12 cellular contexts compared by ENCODE assay signal in the genomic region with DNA sequence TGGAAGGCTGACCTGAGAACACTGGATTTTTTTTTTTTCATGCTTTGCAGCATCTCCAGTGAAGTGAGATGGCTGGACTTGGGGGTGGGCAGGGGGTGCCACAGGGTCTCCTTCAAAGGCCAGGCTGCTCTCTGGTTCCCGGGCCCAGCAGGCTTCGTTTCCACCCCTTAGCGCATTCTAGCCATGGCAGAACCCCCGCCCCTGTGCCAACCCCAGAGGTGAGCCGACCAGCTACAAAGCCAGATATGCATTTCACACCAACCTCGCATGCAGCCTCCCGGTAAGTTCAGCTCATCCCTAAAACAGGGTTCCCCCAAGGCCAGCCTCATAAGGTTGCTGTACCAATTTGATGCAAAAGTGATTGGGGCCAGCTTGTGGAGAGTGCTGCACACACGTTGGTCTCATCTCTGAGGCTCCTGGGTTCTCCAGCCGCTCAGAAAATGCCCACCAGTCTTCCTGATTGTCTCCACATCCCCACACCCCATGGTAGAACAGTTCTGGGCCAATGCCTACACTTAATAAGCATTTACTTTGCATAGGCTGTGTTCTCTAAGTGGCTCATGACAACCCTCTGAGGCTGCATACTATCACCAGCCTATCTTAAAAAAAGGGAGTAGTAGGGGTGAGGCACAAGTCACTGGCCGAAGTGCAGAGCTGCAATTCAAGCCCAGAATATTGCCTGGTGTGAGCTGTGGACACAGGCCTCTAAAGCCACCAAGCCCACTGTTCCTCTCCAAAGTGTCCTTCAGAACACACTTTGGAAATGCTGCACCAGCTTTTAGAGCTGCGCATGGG. TPM values are rescaled to one million over a fixed set of nuclear protein-coding genes. Genes with fewer than 3 reads are reported as not detected.
DNase-seq lines count a peak whose midpoint lies in the region; ATAC-seq and TF ChIP-seq lines count a peak whose summit lies in the region.
"Had no signal": no experiment of that assay in that cellular context is flagged by ENCODE, and none has a peak within 500 bp of the region (broad histone marks: within the 10 kb centered on the region; RNA-seq: fewer than 3 reads in every experiment).

No MANE protein-coding gene starts in this region.

- TF ChIP-seq CTCF in KMS-11 (conservative IDR thresholded peaks at IDR 0.05; ENCODE audit: low read depth, low read length): no peak
- TF ChIP-seq CTCF in coronary artery (IDR thresholded peaks at IDR 0.05): no peak

- H3K4me2 ChIP-seq in KMS-11 (peak overlapping the region; percentile 97), neuronal stem cell (ENCODE audit: insufficient read depth, low read length, poor library complexity, severe bottlenecking) (no peak overlapping the region)

- no peaks in the 10 kb centered on the region for H3K79me1 ChIP-seq in neuronal stem cell (ENCODE audit: low read depth, low read length)

- no peak overlapping the region for H2AFZ ChIP-seq in KMS-11 (ENCODE audit: low read depth)
- H2AFZ ChIP-seq in neuronal stem cell (ENCODE audit: low read length): no peak overlapping the region

- no peak for ATAC-seq in HG03196 (IDR thresholded peaks at IDR 0.05; ENCODE audit: unreplicated experiment)

- H3K18ac ChIP-seq in neuronal stem cell (ENCODE audit: low read length): peak overlapping the region; percentile 7

- peaks cover 98% of the 10 kb centered on the region for H3K4me1 ChIP-seq in KMS-11 (ENCODE audit: low read depth, poor library complexity, severe bottlenecking)
- peaks cover 31 to 47% of the 10 kb centered on the region in 2 donors for H3K4me1 ChIP-seq in neuronal stem cell (ENCODE audit: control insufficient read depth in 2 of 2, insufficient read depth in 1 of 2, low read depth in 1 of 2, low read length in 2 of 2)

- H2BK120ac ChIP-seq in neuronal stem cell (ENCODE audit: low read depth, low read length): no peak overlapping the region

- peak overlapping the region; percentile 19 for H3K4me3 ChIP-seq in KMS-11 (IDR thresholded peaks at IDR 0.05; ENCODE audit: insufficient read depth, low read depth, low read length)
- H3K4me3 ChIP-seq in coronary artery: peak overlapping the region; percentile 22
- no peak overlapping the region for H3K4me3 ChIP-seq in neuronal stem cell (ENCODE audit: low read length in 2 of 2)
- H3K4me3 ChIP-seq: suprapubic skin had no signal

- no CpG with 5 or more reads among the region's 11 CpGs for WGBS in neuronal stem cell (ENCODE audit: extremely low coverage in 2 of 2, insufficient read length in 2 of 2, insufficient replicate concordance in 1 of 2), 2 donors

- no peaks in the 10 kb centered on the region for H3K9me3 ChIP-seq in neuronal stem cell (replicated peaks in 1 of 2; ENCODE audit: control insufficient read depth in 2 of 2, insufficient read depth in 1 of 2, low read depth in 1 of 2, low read length in 2 of 2)
- H3K9me3 ChIP-seq: suprapubic skin had no signal

- H4K8ac ChIP-seq in neuronal stem cell (ENCODE audit: low read depth, low read length): no peak overlapping the region

- peaks cover 100% of the 10 kb centered on the region for H3K79me2 ChIP-seq in KMS-11 (ENCODE audit: insufficient read depth, low read depth)

- H2BK5ac ChIP-seq in neuronal stem cell (ENCODE audit: low read length): no peak overlapping the region

- no peak overlapping the region for H2BK15ac ChIP-seq in neuronal stem cell (ENCODE audit: low read length)

- no peaks in the 10 kb centered on the region for H3K36me3 ChIP-seq in KMS-11 (ENCODE audit: insufficient read depth)
- no peaks in the 10 kb centered on the region for H3K36me3 ChIP-seq in neuronal stem cell (replicated peaks in 1 of 2; ENCODE audit: control insufficient read depth in 2 of 2, insufficient read depth in 2 of 2, low read length in 2 of 2)
- H3K36me3 ChIP-seq: suprapubic skin had no signal

- H3K4ac ChIP-seq in neuronal stem cell (ENCODE audit: low read length): no peak overlapping the region

- H2AK5ac ChIP-seq in neuronal stem cell (ENCODE audit: low read depth, low read length): no peak overlapping the region

- peak overlapping the region; percentile 56; the same call in 1 of the 2 replicates for H3K9ac ChIP-seq in KMS-11
- no peak overlapping the region for H3K9ac ChIP-seq in neuronal stem cell (ENCODE audit: low read depth, low read length, poor library complexity)

- DNase-seq in DMS53 (lab: John Stamatoyannopoulos, UW): peak; percentile 60
- DNase-seq in DMS53 treated with DMSO at 0.1 percent for 48 hours (lab: John Stamatoyannopoulos, UW; ENCODE audit: unreplicated experiment): no peak
- no peak for DNase-seq in coronary artery (ENCODE audit: low spot score)
- no peak for DNase-seq in neuronal stem cell (ENCODE audit: low spot score)
- DNase-seq in Ammon's horn (ENCODE audit: low spot score): no peak
- DNase-seq in stimulated activated CD4-positive, alpha-beta T cell treated with anti-CD3 and anti-CD28 coated beads, Interleukin-4, amount 100 ng/mL, for 4 hours: no peak
- DNase-seq: 8988T; effector CD8-positive, alpha-beta T cell; islet precursor cell had no signal

- no peaks in the 10 kb centered on the region for H4K20me1 ChIP-seq in KMS-11 (ENCODE audit: insufficient read depth)

- no peak overlapping the region for H3K23ac ChIP-seq in neuronal stem cell (ENCODE audit: low read depth, low read length, poor library complexity)

- no peak overlapping the region for H2BK12ac ChIP-seq in neuronal stem cell (ENCODE audit: low read length)

- H3K14ac ChIP-seq in neuronal stem cell (ENCODE audit: low read length): no peak overlapping the region

- peak overlapping the region; percentile 92 for H3K27ac ChIP-seq in KMS-11
- peak overlapping the region; percentile 27 to 91 for H3K27ac ChIP-seq in coronary artery
- H3K27ac ChIP-seq in neuronal stem cell (replicated peaks; ENCODE audit: low read length): no peak overlapping the region

- H4K91ac ChIP-seq in neuronal stem cell (ENCODE audit: low read depth, low read length, poor library complexity): no peak overlapping the region

- H3K27me3 ChIP-seq in KMS-11 (ENCODE audit: insufficient read depth, low read depth) (no peaks in the 10 kb centered on the region), neuronal stem cell (ENCODE audit: control insufficient read depth in 3 of 3, insufficient read depth in 3 of 3, low read depth in 1 of 3, low read length in 3 of 3) (no peaks in the 10 kb centered on the region)
- H3K27me3 ChIP-seq: suprapubic skin had no signal

RNA-seq across cellular contexts. Expression of a gene that starts 23.3 kb away (rescaled TPM):
- polyA plus RNA-seq in neuronal stem cell (2013, experiment 1 of 2): 0.57 TPM
- 0.79 TPM for polyA plus RNA-seq in neuronal stem cell (2013, experiment 2 of 2)

Comparison
In these comparisons a context has a peak if more than half of its experiments do, and no peak if none do; other contexts are left out.
1. H3K4me3 ChIP-seq: peak in KMS-11 (single experiment) and coronary artery (single experiment); none in neuronal stem cell (0 of 2).